18 cellular contexts compared by ENCODE assay signal in the genomic region with DNA sequence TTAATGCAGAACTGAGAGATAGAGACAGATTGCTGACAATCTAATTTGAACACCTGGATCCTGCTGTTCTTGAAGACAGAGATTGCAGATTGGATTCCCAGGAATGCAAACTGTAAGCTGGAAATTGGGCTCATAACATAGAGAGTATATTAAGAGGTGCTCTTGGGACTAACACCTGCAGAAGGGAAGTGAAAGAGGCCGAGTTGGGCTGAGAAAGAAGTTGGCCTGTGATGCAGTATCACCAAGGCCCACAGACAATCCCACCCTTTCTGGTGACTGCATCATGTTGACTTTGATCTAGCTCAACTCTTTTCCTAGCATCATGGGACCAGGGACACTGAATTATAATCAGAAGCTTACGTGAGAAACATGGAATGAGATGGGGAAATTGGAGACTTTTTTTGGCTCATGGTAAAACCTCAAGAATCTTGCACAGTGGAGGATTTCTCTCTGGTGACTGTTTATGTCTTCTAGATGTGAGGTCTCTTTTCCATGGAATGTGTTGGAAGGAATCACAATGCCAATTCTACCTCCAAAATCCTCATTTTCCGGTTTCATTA. TPM values are rescaled to one million over a fixed set of nuclear protein-coding genes. Genes with fewer than 3 reads are reported as not detected.
A peak's percentile ranks its signal among the peaks of the same experiment; 100 is the strongest.
DNase-seq lines count a peak whose midpoint lies in the region; ATAC-seq, FAIRE-seq and TF ChIP-seq lines count a peak whose summit lies in the region.
"Had no signal": no experiment of that assay in that cellular context is flagged by ENCODE, and none has a peak within 500 bp of the region (broad histone marks: within the 10 kb centered on the region; RNA-seq: fewer than 3 reads in every experiment).

No MANE protein-coding gene starts in this region.

- H3K9me3 ChIP-seq in adipocyte (ENCODE audit: control insufficient read depth, low read length): no peaks in the 10 kb centered on the region
- H3K9me3 ChIP-seq: SK-N-SH had no signal

- DNase-seq in AG08396 (ENCODE audit: low spot score) (peak; percentile 9), GM12865 (ENCODE audit: low read depth) (peak; percentile 4), adipocyte (ENCODE audit: low read depth) (peak; percentile 15), fibroblast of mammary gland (ENCODE audit: low read depth) (peak; percentile 21), NCI-H446 treated with DMSO at 0.1 percent for 48 hours (lab: John Stamatoyannopoulos, UW) (no peak), natural killer cell (no peak), frontal cortex (ENCODE audit: low spot score in 2 of 2) (no peak)
- DNase-seq: 8988T; AML-193; CD4-positive, CD25-positive, alpha-beta regulatory T cell; DMS53; H9; NCI-H1048; NCI-H2107; NCI-H748 treated with DMSO at 0.1 percent for 48 hours; Right ventricle myocardium superior; SK-N-SH had no signal

- peaks cover 3 to 6% of the 10 kb centered on the region in 2 donors for H3K9me3 Mint-ChIP-seq in natural killer cell
- H3K9me3 Mint-ChIP-seq: H9 had no signal

- no peaks in the 10 kb centered on the region for H3K27me3 ChIP-seq in adipocyte (replicated peaks; ENCODE audit: control insufficient read depth, insufficient read depth, low read length)

- no peaks in the 10 kb centered on the region for H3K4me1 Mint-ChIP-seq in natural killer cell
- H3K4me1 Mint-ChIP-seq: CD4-positive, CD25-positive, alpha-beta regulatory T cell; H9 had no signal

- H3K36me3 Mint-ChIP-seq in natural killer cell: no peaks in the 10 kb centered on the region
- H3K36me3 Mint-ChIP-seq: CD4-positive, CD25-positive, alpha-beta regulatory T cell had no signal

- no peak for TF ChIP-seq CTCF in GM12865 (IDR thresholded peaks at IDR 0.05; ENCODE audit: insufficient read depth, low read depth, low read length, missing control alignments)
- no peak for TF ChIP-seq CTCF in fibroblast of mammary gland (conservative IDR thresholded peaks at IDR 0.05; ENCODE audit: control insufficient read depth, insufficient read depth, low read depth, low read length)
- no peak for TF ChIP-seq CTCF in natural killer cell (IDR thresholded peaks at IDR 0.05)

- no peak for FAIRE-seq in frontal cortex (lab: Jason Lieb, UNC)

- no peak overlapping the region for H3K4me3 Mint-ChIP-seq in natural killer cell
- H3K4me3 Mint-ChIP-seq: CD4-positive, CD25-positive, alpha-beta regulatory T cell; H9 had no signal

- no peak overlapping the region for H3K27ac Mint-ChIP-seq in natural killer cell
- H3K27ac Mint-ChIP-seq: CD4-positive, CD25-positive, alpha-beta regulatory T cell; H9 had no signal

- ATAC-seq in natural killer cell (no peak), HG03108 (IDR thresholded peaks at IDR 0.05; ENCODE audit: unreplicated experiment) (no peak)

- intact Hi-C loops in natural killer cell (cut with micrococcal nuclease): no loop called here

- H3K27me3 Mint-ChIP-seq in natural killer cell (ENCODE audit: low read depth in 2 of 2): peaks cover 0 to 3% of the 10 kb centered on the region in 2 donors
- H3K27me3 Mint-ChIP-seq: CD4-positive, CD25-positive, alpha-beta regulatory T cell had no signal

- no peaks in the 10 kb centered on the region for H3K36me3 ChIP-seq in adipocyte (ENCODE audit: control insufficient read depth, insufficient read depth, low read length, severe bottlenecking)

- no peak overlapping the region for H3K9ac ChIP-seq in adipocyte (ENCODE audit: low read length)
- H3K9ac ChIP-seq: SK-N-SH had no signal

- peaks cover 18% of the 10 kb centered on the region for H3K4me1 ChIP-seq in adipocyte (ENCODE audit: control insufficient read depth, insufficient read depth, low read length)

- H3K4me3 ChIP-seq in GM12865 (ENCODE audit: low read depth, low read length): no peak overlapping the region
- no peak overlapping the region for H3K4me3 ChIP-seq in adipocyte (ENCODE audit: low read length)
- no peak overlapping the region for H3K4me3 ChIP-seq in fibroblast of mammary gland (ENCODE audit: control insufficient read depth, low read depth, low read length)

RNA-seq across cellular contexts. Expression of a gene that starts 36.5 kb away (rescaled TPM):
- 1 to 10 TPM in 1 of 3 donors, under 1 TPM in 1, not detected in 1; 0.61 to 1.2 TPM for total RNA-seq in natural killer cell
- 26.9 TPM for total RNA-seq in frontal cortex
- total RNA-seq: CD4-positive, CD25-positive, alpha-beta regulatory T cell had no signal

Comparison
In these comparisons a context has a peak if more than half of its experiments do, and no peak if none do; other contexts are left out.
1. DNase-seq: peak in AG08396 (single experiment), GM12865 (single experiment), adipocyte (single experiment) and fibroblast of mammary gland (single experiment); none in NCI-H446 treated with DMSO at 0.1 percent for 48 hours (single experiment), natural killer cell (single experiment) and frontal cortex (0 of 2).
2. RNA of a gene that starts 36.5 kb away (total RNA-seq): 26.9 TPM in frontal cortex (single experiment); 0.61 to 1.2 TPM in natural killer cell; every median in the first group is over 10 times any median in the second.